22 cellular contexts compared by ENCODE assay signal in genomic region chr11:57162179-57162898, GRCh38. TPM values are rescaled to one million over a fixed set of nuclear protein-coding genes. Genes with fewer than 3 reads are reported as not detected.
DNase-seq lines count a peak whose midpoint lies in the region; ATAC-seq, FAIRE-seq and TF ChIP-seq lines count a peak whose summit lies in the region.
"Had no signal": no experiment of that assay in that cellular context is flagged by ENCODE, and none has a peak within 500 bp of the region (broad histone marks: within the 10 kb centered on the region; RNA-seq: fewer than 3 reads in every experiment).

No MANE protein-coding gene starts in this region.

- no peaks in the 10 kb centered on the region for H3K36me3 ChIP-seq in bronchial epithelial cell (ENCODE audit: control insufficient read depth, insufficient read depth, low read length)
- H3K36me3 ChIP-seq: BLaER1 treated with 17β-estradiol and CSF1 and Interleukin-3, amounts not matched to agents 10 nM and 100 nM had no signal

- peak; percentile 68 to 87 for ATAC-seq in right cardiac atrium

- peak; percentile 41 for DNase-seq in HT1080 (ENCODE audit: low read depth)
- DNase-seq in NCI-H2171 treated with DMSO at 0.1 percent for 48 hours (lab: John Stamatoyannopoulos, UW) = peak; percentile 57
- peak; percentile 69 for DNase-seq in bronchial epithelial cell (ENCODE audit: low read depth)
- DNase-seq in right cardiac atrium = no peak
- no peak for DNase-seq in lower leg skin (ENCODE audit: low spot score in 2 of 2)
- no peak for DNase-seq in AG08396 (ENCODE audit: low spot score)
- DNase-seq in NCI-H345 (lab: John Stamatoyannopoulos, UW) = no peak
- DNase-seq in GM19239 (ENCODE audit: insufficient read length, low spot score) = no peak
- DNase-seq: ACHN; Calu3; CD8-positive, alpha-beta memory T cell; GOT3; NCI-H1105; NCI-H146 had no signal

- no peak for TF ChIP-seq POLR2A in lower leg skin (IDR thresholded peaks at IDR 0.05)

- H3K4me1 ChIP-seq in right cardiac atrium (ENCODE audit: control insufficient read depth, insufficient read depth, low read length) = peaks cover 3% of the 10 kb centered on the region

- TF ChIP-seq CTCF in bronchial epithelial cell (IDR thresholded peaks at IDR 0.05; ENCODE audit: insufficient read depth, low read length, severe bottlenecking) (no peak), lower leg skin (IDR thresholded peaks at IDR 0.05) (no peak)

- H3K4me3 ChIP-seq in bronchial epithelial cell (ENCODE audit: low read depth, low read length) (no peak overlapping the region), right cardiac atrium (ENCODE audit: low read length) (no peak overlapping the region), lower leg skin (ENCODE audit: low read depth, poor library complexity, severe bottlenecking) (no peak overlapping the region)
- H3K4me3 ChIP-seq: BLaER1 treated with 17β-estradiol and CSF1 and Interleukin-3, amounts not matched to agents 10 nM and 100 nM had no signal

- intact Hi-C loops in right cardiac atrium (cut with DNase I) = no loop called here
- intact Hi-C loops in lower leg skin (cut with DNase I; ENCODE audit: low total_unique reads) = no loop called here

- no peaks in the 10 kb centered on the region for H3K9me3 ChIP-seq in right cardiac atrium (ENCODE audit: control insufficient read depth, low read length)
- H3K9me3 ChIP-seq: BLaER1 treated with 17β-estradiol and CSF1 and Interleukin-3, amounts not matched to agents 10 nM and 100 nM had no signal

- WGBS in right cardiac atrium = 67% methylated on average over 6 of the region's 6 CpGs
- WGBS in lower leg skin, 2 donors = 36 to 46% methylated on average over 6 of the region's 6 CpGs

- FAIRE-seq in bronchial epithelial cell (lab: Jason Lieb, UNC) (no peak), GM19239 (lab: Jason Lieb, UNC) (no peak)
- FAIRE-seq: GM12891, GM18507, HTR-8/SVneo, RCC 7860 had no signal

- no peak overlapping the region for H3K27ac ChIP-seq in right cardiac atrium (ENCODE audit: low read length)
- H3K27ac ChIP-seq: BLaER1 treated with 17β-estradiol and CSF1 and Interleukin-3, amounts not matched to agents 10 nM and 100 nM; KMS-11 had no signal

- H3K27me3 ChIP-seq in bronchial epithelial cell (ENCODE audit: control insufficient read depth, insufficient read depth, low read length) (peaks cover 2% of the 10 kb centered on the region), right cardiac atrium (ENCODE audit: control insufficient read depth, insufficient read depth) (no peaks in the 10 kb centered on the region)

RNA-seq across cellular contexts. Expression of gene LRRC55, which starts 19.4 kb away (rescaled TPM):
- total RNA-seq in HT1080 (2014; rRNA removed; shearing (Covaris generic)) = not detected in 2 replicates
- polyA plus RNA-seq in HT1080 (2015; cell fraction: cytosol; rRNA removed) = not detected in 2 replicates
- polyA plus RNA-seq in HT1080 (2015; cell fraction: nucleus; rRNA removed) = not detected in 2 replicates
- not detected in 2 replicates for total RNA-seq in bronchial epithelial cell
- total RNA-seq in right cardiac atrium = under 1 TPM in 3 of 4 donors, not detected in 1; 0.08 to 0.09 (median 0.09) TPM
- polyA plus RNA-seq in right cardiac atrium = 0.02 TPM
- total RNA-seq in lower leg skin = under 1 TPM in 2 of 4 donors, not detected in 2; 0.08 to 0.15 TPM
- total RNA-seq: Calu3; CD8-positive, alpha-beta memory T cell; G401; OCI-LY7 had no signal
- polyA plus RNA-seq: CD8-positive, alpha-beta memory T cell had no signal

Comparison
In these comparisons a context has a peak if more than half of its experiments do, and no peak if none do; other contexts are left out.
1. DNase-seq: peak in HT1080 (single experiment), NCI-H2171 treated with DMSO at 0.1 percent for 48 hours (single experiment) and bronchial epithelial cell (single experiment); none in right cardiac atrium (0 of 3), lower leg skin (0 of 2), AG08396 (single experiment), NCI-H345 (single experiment) and GM19239 (single experiment).